ENCODE assay signal across 8 cellular contexts in the genomic region with DNA sequence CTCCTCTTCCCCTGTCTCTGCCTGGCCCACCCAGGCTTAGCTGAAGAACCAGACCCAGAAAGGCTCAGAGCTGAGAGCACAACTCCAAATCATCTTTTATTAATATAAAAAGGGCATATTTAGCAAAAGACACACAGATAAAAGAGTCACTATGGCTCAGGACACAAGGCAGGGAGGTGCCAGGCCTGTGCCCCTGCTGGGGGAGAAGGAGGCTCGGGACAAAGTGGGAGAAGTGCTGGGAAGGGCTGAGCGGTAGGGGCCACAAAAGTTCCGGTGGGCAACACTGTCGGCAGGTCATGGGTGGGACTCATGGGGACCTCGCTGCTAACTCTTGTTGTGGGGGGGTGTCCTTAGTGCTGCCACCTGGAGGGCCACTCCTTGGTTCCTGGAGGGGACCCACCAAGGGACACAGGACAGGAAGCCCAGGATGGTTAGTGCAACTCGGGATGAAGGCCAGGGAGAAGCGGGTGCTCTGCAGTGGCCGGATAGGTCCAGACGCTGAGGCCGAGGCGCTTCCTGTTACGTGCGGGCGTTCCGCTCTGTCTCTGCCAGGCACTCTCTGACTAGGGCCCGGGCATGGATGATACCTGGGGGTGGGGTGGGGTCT. TPM values are rescaled to one million over a fixed set of nuclear protein-coding genes. Genes with fewer than 3 reads are reported as not detected.
DNase-seq lines count a peak whose midpoint lies in the region; ATAC-seq, FAIRE-seq and TF ChIP-seq lines count a peak whose summit lies in the region.
"Had no signal": no experiment of that assay in that cellular context is flagged by ENCODE, and none has a peak within 500 bp of the region (broad histone marks: within the 10 kb centered on the region; RNA-seq: fewer than 3 reads in every experiment).

No MANE protein-coding gene starts in this region.

- H3K79me2 ChIP-seq in keratinocyte (ENCODE audit: control insufficient read depth, insufficient read depth, low read length), result peaks cover 15% of the 10 kb centered on the region

- H3K27me3 Mint-ChIP-seq in activated CD4-positive, alpha-beta memory T cell treated with anti-CD3 and anti-CD28 coated beads for 36 hours, result no peaks in the 10 kb centered on the region

- peak overlapping the region; percentile 98 for H3K27ac Mint-ChIP-seq in activated CD4-positive, alpha-beta memory T cell treated with anti-CD3 and anti-CD28 coated beads for 36 hours
- peak overlapping the region; percentile 96 for H3K27ac Mint-ChIP-seq in stimulated activated effector memory CD8-positive, alpha-beta T cell treated with anti-CD3 and anti-CD28 coated beads, Interleukin-12 subunit alpha, Interleukin-12 subunit beta, amount 100 ng/mL, for 72 hours

- H3K9me3 ChIP-seq in keratinocyte (ENCODE audit: control insufficient read depth, low read depth, low read length), result no peaks in the 10 kb centered on the region
- H3K9me3 ChIP-seq in MG63, result no peaks in the 10 kb centered on the region

- H4K20me1 ChIP-seq in keratinocyte (ENCODE audit: control insufficient read depth, extremely low read depth, insufficient read depth, low read length), result no peaks in the 10 kb centered on the region

- peaks cover 0 to 5% of the 10 kb centered on the region in 2 experiments for H3K36me3 ChIP-seq in keratinocyte (ENCODE audit: control insufficient read depth in 2 of 2, extremely low read depth in 1 of 2, insufficient read depth in 2 of 2, low read length in 2 of 2)
- peaks cover 17% of the 10 kb centered on the region for H3K36me3 ChIP-seq in MG63

- peak overlapping the region; percentile 74 for H3K9ac ChIP-seq in keratinocyte (ENCODE audit: control insufficient read depth, extremely low read depth, insufficient read depth, low read length)

- H2AFZ ChIP-seq in keratinocyte (ENCODE audit: control insufficient read depth, low read length), result no peak overlapping the region

- H3K4me3 ChIP-seq in HL-60 (replicated peaks; ENCODE audit: insufficient read depth, low read length), result no peak overlapping the region
- H3K4me3 ChIP-seq in keratinocyte (ENCODE audit: control insufficient read depth in 2 of 3, extremely low read depth in 1 of 3, insufficient read depth in 2 of 3, low read depth in 1 of 3, low read length in 3 of 3), result peak overlapping the region in 2 of 3 experiments; percentile 73 to 88
- H3K4me3 ChIP-seq in MG63, result no peak overlapping the region

- H3K36me3 Mint-ChIP-seq in activated CD4-positive, alpha-beta memory T cell treated with anti-CD3 and anti-CD28 coated beads for 36 hours, result peaks cover 22% of the 10 kb centered on the region
- peaks cover 75% of the 10 kb centered on the region for H3K36me3 Mint-ChIP-seq in stimulated activated effector memory CD8-positive, alpha-beta T cell treated with anti-CD3 and anti-CD28 coated beads, Interleukin-12 subunit alpha, Interleukin-12 subunit beta, amount 100 ng/mL, for 72 hours

- H3K27ac ChIP-seq in HL-60 (replicated peaks), result peak overlapping the region; percentile 94
- peak overlapping the region; percentile 26 for H3K27ac ChIP-seq in keratinocyte (ENCODE audit: control insufficient read depth, insufficient read depth, low read length)

- TF ChIP-seq CTCF in HL-60 (IDR thresholded peaks at IDR 0.05; ENCODE audit: insufficient read depth, low read length), result no peak
- TF ChIP-seq CTCF in keratinocyte (optimal IDR thresholded peaks at IDR 0.05 in 1 of 3, IDR thresholded peaks at IDR 0.05 in 1 of 3, conservative IDR thresholded peaks at IDR 0.05 in 1 of 3; ENCODE audit: extremely low read depth in 1 of 3, insufficient read depth in 2 of 3, low read length in 3 of 3), result peak in 1 of 3 experiments; percentile 4

- ATAC-seq in stimulated activated effector memory CD8-positive, alpha-beta T cell treated with anti-CD3 and anti-CD28 coated beads, Interleukin-12 subunit alpha, Interleukin-12 subunit beta, amount 100 ng/mL, for 72 hours, result no peak

- no peaks in the 10 kb centered on the region for H3K9me3 Mint-ChIP-seq in activated CD4-positive, alpha-beta memory T cell treated with anti-CD3 and anti-CD28 coated beads for 36 hours
- H3K9me3 Mint-ChIP-seq in stimulated activated effector memory CD8-positive, alpha-beta T cell treated with anti-CD3 and anti-CD28 coated beads, Interleukin-12 subunit alpha, Interleukin-12 subunit beta, amount 100 ng/mL, for 72 hours, result no peaks in the 10 kb centered on the region

- peak overlapping the region; percentile 90 for H3K4me3 Mint-ChIP-seq in activated CD4-positive, alpha-beta memory T cell treated with anti-CD3 and anti-CD28 coated beads for 36 hours
- peak overlapping the region; percentile 96 for H3K4me3 Mint-ChIP-seq in stimulated activated effector memory CD8-positive, alpha-beta T cell treated with anti-CD3 and anti-CD28 coated beads, Interleukin-12 subunit alpha, Interleukin-12 subunit beta, amount 100 ng/mL, for 72 hours

- peak in 1 of 2 experiments; percentile 20 for DNase-seq in HL-60 (ENCODE audit: low read depth in 1 of 2, low spot score in 1 of 2)
- no peak for DNase-seq in activated CD4-positive, alpha-beta memory T cell treated with anti-CD3 and anti-CD28 coated beads for 36 hours
- no peak for DNase-seq in keratinocyte (ENCODE audit: low read depth, low spot score)
- DNase-seq in stimulated activated effector memory CD8-positive, alpha-beta T cell treated with anti-CD3 and anti-CD28 coated beads, Interleukin-12 subunit alpha, Interleukin-12 subunit beta, amount 100 ng/mL, for 72 hours (ENCODE audit: low spot score in 2 of 2), result no peak
- no peak for DNase-seq in MG63
- no peak for DNase-seq in cortex of kidney (lab: John Stamatoyannopoulos, UW)
- no peak for DNase-seq in hippocampal formation (lab: John Stamatoyannopoulos, UW)

- dilution Hi-C loops in keratinocyte (cut with MboI; ENCODE audit: extremely low pct_ligation_motif_present, low sequenced_read_pairs), result no loop called here

- peaks cover 27% of the 10 kb centered on the region for H3K4me1 ChIP-seq in keratinocyte (ENCODE audit: control insufficient read depth, extremely low read depth, insufficient read depth, low read length)

- intact Hi-C loops in activated CD4-positive, alpha-beta memory T cell treated with anti-CD3 and anti-CD28 coated beads for 36 hours (cut with micrococcal nuclease), result loop anchor here (1.0 to 5.0 kb wide), 8 partner anchors 19 to 234 kb away; partner anchors contain the start of genes GSTP1, POLD4 and TMEM134

- CTCF ChIA-PET in activated CD4-positive, alpha-beta memory T cell treated with anti-CD3 and anti-CD28 coated beads for 36 hours (lab: Charles Lee), result interaction anchor here (0.6 to 2.8 kb wide), 7 partner anchors 18 to 105 kb away, joined by 4 to 18 read pairs (median 8); partner anchors contain the start of genes AIP, PPP1CA and PTPRCAP

- POLR2A ChIA-PET in activated CD4-positive, alpha-beta memory T cell treated with anti-CD3 and anti-CD28 coated beads for 36 hours (lab: Charles Lee), result interaction anchor here (0.6 to 1.7 kb wide), 3 partner anchors 20 to 68 kb away, joined by 3 to 4 read pairs (median 3); no protein-coding TSS in a partner anchor

- H3K4me1 Mint-ChIP-seq in activated CD4-positive, alpha-beta memory T cell treated with anti-CD3 and anti-CD28 coated beads for 36 hours (ENCODE audit: low read depth), result peaks cover 40% of the 10 kb centered on the region
- H3K4me1 Mint-ChIP-seq in stimulated activated effector memory CD8-positive, alpha-beta T cell treated with anti-CD3 and anti-CD28 coated beads, Interleukin-12 subunit alpha, Interleukin-12 subunit beta, amount 100 ng/mL, for 72 hours, result peaks cover 47% of the 10 kb centered on the region

- no peak for FAIRE-seq in keratinocyte (lab: Jason Lieb, UNC)
- FAIRE-seq: TTC549 had no signal

- no peaks in the 10 kb centered on the region for H3K9me1 ChIP-seq in keratinocyte (ENCODE audit: control insufficient read depth, extremely low read depth, insufficient read depth, low read length)

- peak overlapping the region; percentile 87 for H3K4me2 ChIP-seq in keratinocyte (ENCODE audit: control insufficient read depth, extremely low read depth, insufficient read depth, low read depth, low read length)

- no peaks in the 10 kb centered on the region for H3K27me3 ChIP-seq in HL-60 (ENCODE audit: insufficient read depth, poor library complexity, severe bottlenecking)
- H3K27me3 ChIP-seq in keratinocyte (ENCODE audit: control insufficient read depth, extremely low read depth, insufficient read depth, low read length), result no peaks in the 10 kb centered on the region
- no peaks in the 10 kb centered on the region for H3K27me3 ChIP-seq in MG63

RNA-seq across cellular contexts. Expression of gene PITPNM1, which starts 1.4 kb away (rescaled TPM):
- 100 to 1,000 TPM; 139 to 143 TPM for total RNA-seq in activated CD4-positive, alpha-beta memory T cell treated with anti-CD3 and anti-CD28 coated beads for 36 hours
- polyA plus RNA-seq in keratinocyte, result 10.6 to 25.2 TPM (median 15.9 TPM) in 3 replicates
- polyA plus RNA-seq in keratinocyte (2011; ENCODE audit: low read depth), result 9.5 TPM
- 11.1 and 22.5 TPM in 2 replicates for polyA plus RNA-seq in keratinocyte (2011; cell fraction: cytosol; rRNA removed)
- polyA plus RNA-seq in keratinocyte (2011; cell fraction: nucleus; rRNA removed), result 26.6 and 41.9 TPM in 2 replicates
- 11.2 and 21.3 TPM in 2 replicates for polyA plus RNA-seq in keratinocyte (2012; ENCODE audit: low replicate concordance)
- 12.1 to 26.8 TPM (median 19.4 TPM) in 3 replicates for polyA minus RNA-seq in keratinocyte
- 71.4 TPM for polyA minus RNA-seq in keratinocyte (2011; cell fraction: cytosol; rRNA and poly(A)+ RNA removed)
- polyA minus RNA-seq in keratinocyte (2011; cell fraction: nucleus; rRNA and poly(A)+ RNA removed), result 20.2 and 22.1 TPM in 2 replicates
- total RNA-seq in MG63 (2014; rRNA removed; shearing (Covaris generic); ENCODE audit: low replicate concordance), result 5.5 and 18.9 TPM in 2 replicates

RNA-seq across cellular contexts. Expression of gene CDK2AP2, which starts 1.4 kb away (rescaled TPM):
- total RNA-seq in activated CD4-positive, alpha-beta memory T cell treated with anti-CD3 and anti-CD28 coated beads for 36 hours, result 10 to 100 TPM; 82.7 to 84.7 TPM
- 8.0 to 31.1 TPM (median 9.7 TPM) in 3 replicates for polyA plus RNA-seq in keratinocyte
- 5.4 TPM for polyA plus RNA-seq in keratinocyte (2011; ENCODE audit: low read depth)
- polyA plus RNA-seq in keratinocyte (2011; cell fraction: cytosol; rRNA removed), result 18.2 and 28.7 TPM in 2 replicates
- 10.4 and 11.5 TPM in 2 replicates for polyA plus RNA-seq in keratinocyte (2011; cell fraction: nucleus; rRNA removed)
- 26.2 and 36.1 TPM in 2 replicates for polyA plus RNA-seq in keratinocyte (2012; ENCODE audit: low replicate concordance)
- polyA minus RNA-seq in keratinocyte, result 14.8 to 64.4 TPM (median 15.1 TPM) in 3 replicates
- polyA minus RNA-seq in keratinocyte (2011; cell fraction: cytosol; rRNA and poly(A)+ RNA removed), result 38.2 TPM
- polyA minus RNA-seq in keratinocyte (2011; cell fraction: nucleus; rRNA and poly(A)+ RNA removed), result 5.9 and 7.5 TPM in 2 replicates
- 14.1 and 14.8 TPM in 2 replicates for total RNA-seq in MG63 (2014; rRNA removed; shearing (Covaris generic); ENCODE audit: low replicate concordance)

RNA-seq across cellular contexts. Expression of gene CABP2, which starts 16.7 kb away (rescaled TPM):
- total RNA-seq in activated CD4-positive, alpha-beta memory T cell treated with anti-CD3 and anti-CD28 coated beads for 36 hours, result not detected
- polyA plus RNA-seq in keratinocyte, result not detected in 3 replicates
- not detected for polyA plus RNA-seq in keratinocyte (2011; ENCODE audit: low read depth)
- polyA plus RNA-seq in keratinocyte (2011; cell fraction: cytosol; rRNA removed), result not detected in 2 replicates
- not detected in 2 replicates for polyA plus RNA-seq in keratinocyte (2011; cell fraction: nucleus; rRNA removed)
- not detected in 2 replicates for polyA plus RNA-seq in keratinocyte (2012; ENCODE audit: low replicate concordance)
- not detected in 3 replicates for polyA minus RNA-seq in keratinocyte
- not detected for polyA minus RNA-seq in keratinocyte (2011; cell fraction: cytosol; rRNA and poly(A)+ RNA removed)
- not detected in 2 replicates for polyA minus RNA-seq in keratinocyte (2011; cell fraction: nucleus; rRNA and poly(A)+ RNA removed)
- not detected in 2 replicates for total RNA-seq in MG63 (2014; rRNA removed; shearing (Covaris generic); ENCODE audit: low replicate concordance)

RNA-seq across cellular contexts. Expression of gene AIP, which starts 23.7 kb away (rescaled TPM):
- total RNA-seq in activated CD4-positive, alpha-beta memory T cell treated with anti-CD3 and anti-CD28 coated beads for 36 hours, result 100 to 1,000 TPM; 160 to 169 TPM
- 32.5 to 42.9 TPM (median 35.3 TPM) in 3 replicates for polyA plus RNA-seq in keratinocyte
- polyA plus RNA-seq in keratinocyte (2011; ENCODE audit: low read depth), result 35.4 TPM
- polyA plus RNA-seq in keratinocyte (2011; cell fraction: cytosol; rRNA removed), result 25.8 and 44.9 TPM in 2 replicates
- polyA plus RNA-seq in keratinocyte (2011; cell fraction: nucleus; rRNA removed), result 26.3 and 35.1 TPM in 2 replicates
- polyA plus RNA-seq in keratinocyte (2012; ENCODE audit: low replicate concordance), result 34.4 and 36.4 TPM in 2 replicates
- polyA minus RNA-seq in keratinocyte, result 19.2 to 23.7 TPM (median 22.6 TPM) in 3 replicates
- 26.3 TPM for polyA minus RNA-seq in keratinocyte (2011; cell fraction: cytosol; rRNA and poly(A)+ RNA removed)
- 10.3 and 11.4 TPM in 2 replicates for polyA minus RNA-seq in keratinocyte (2011; cell fraction: nucleus; rRNA and poly(A)+ RNA removed)
- 85.1 and 122 TPM in 2 replicates for total RNA-seq in MG63 (2014; rRNA removed; shearing (Covaris generic); ENCODE audit: low replicate concordance)

RNA-seq across cellular contexts. Expression of gene TMEM134, which starts 37.5 kb away (rescaled TPM):
- 10 to 100 TPM; 68.2 to 75.2 TPM for total RNA-seq in activated CD4-positive, alpha-beta memory T cell treated with anti-CD3 and anti-CD28 coated beads for 36 hours
- polyA plus RNA-seq in keratinocyte, result 24.7 to 71.1 TPM (median 40.4 TPM) in 3 replicates
- polyA plus RNA-seq in keratinocyte (2011; ENCODE audit: low read depth), result 10.7 TPM
- polyA plus RNA-seq in keratinocyte (2011; cell fraction: cytosol; rRNA removed), result 27.0 and 78.9 TPM in 2 replicates
- 37.4 and 52.6 TPM in 2 replicates for polyA plus RNA-seq in keratinocyte (2011; cell fraction: nucleus; rRNA removed)
- polyA plus RNA-seq in keratinocyte (2012; ENCODE audit: low replicate concordance), result 42.7 and 77.6 TPM in 2 replicates
- 7.9 to 18.5 TPM (median 12.6 TPM) in 3 replicates for polyA minus RNA-seq in keratinocyte
- 43.0 TPM for polyA minus RNA-seq in keratinocyte (2011; cell fraction: cytosol; rRNA and poly(A)+ RNA removed)
- 6.6 and 11.0 TPM in 2 replicates for polyA minus RNA-seq in keratinocyte (2011; cell fraction: nucleus; rRNA and poly(A)+ RNA removed)
- 39.4 and 44.2 TPM in 2 replicates for total RNA-seq in MG63 (2014; rRNA removed; shearing (Covaris generic); ENCODE audit: low replicate concordance)

Comparison
In these comparisons a context has a peak if more than half of its experiments do, and no peak if none do; other contexts are left out.
1. H3K4me3 ChIP-seq: peak in keratinocyte (2 of 3); none in HL-60 (single experiment) and MG63 (single experiment).